ENCODE assay signal across 1 cellular context in genomic region chr17:77449373-77449907, GRCh38.
TF ChIP-seq lines count a peak whose summit lies in the region.

No MANE protein-coding gene starts in this region.

TF ChIP-seq in HepG2, 621 proteins besides CTCF, POLR2A, EP300 and RAD21 (continued from another document):
- TF ChIP-seq HMGXB4 (CRISPR knock-in tag; IDR thresholded peaks at IDR 0.05; ENCODE audit: borderline replicate concordance in 1 of 2, low read depth in 1 of 2), result no peak
- TF ChIP-seq PAX8 (CRISPR knock-in tag; IDR thresholded peaks at IDR 0.05; ENCODE audit: borderline replicate concordance), result no peak
- 0 out of 2 replicates have a peak, but pooled peaks have one; percentile 63 for TF ChIP-seq FLYWCH1 (CRISPR knock-in tag; IDR thresholded peaks at IDR 0.05)
- no peak for TF ChIP-seq AFF4 (CRISPR knock-in tag; IDR thresholded peaks at IDR 0.05)
- TF ChIP-seq ZNF619 (CRISPR knock-in tag; IDR thresholded peaks at IDR 0.05), result no peak; the same call in 1 of the 2 replicates
- no peak for TF ChIP-seq MTF2 (CRISPR knock-in tag; IDR thresholded peaks at IDR 0.05; ENCODE audit: borderline replicate concordance)
- TF ChIP-seq POLR2G (IDR thresholded peaks at IDR 0.05; ENCODE audit: low read depth, low read length), result 0 out of 2 replicates have a peak, but pooled peaks have one; percentile 1
- TF ChIP-seq ZFP37 (CRISPR knock-in tag; IDR thresholded peaks at IDR 0.05; ENCODE audit: borderline replicate concordance), result no peak
- TF ChIP-seq SIX4 (CRISPR knock-in tag; IDR thresholded peaks at IDR 0.05), result no peak
- no peak for TF ChIP-seq HNRNPH1 (optimal IDR thresholded peaks at IDR 0.05; ENCODE audit: low read depth, low read length)
- TF ChIP-seq KAT2B (IDR thresholded peaks at IDR 0.05; ENCODE audit: borderline replicate concordance, low read depth, low read length), result no peak
- 0 out of 2 replicates have a peak, but pooled peaks have one; percentile 10 for TF ChIP-seq ELF3 (CRISPR knock-in tag; IDR thresholded peaks at IDR 0.05)
- TF ChIP-seq ZNF569 (CRISPR knock-in tag; IDR thresholded peaks at IDR 0.05; ENCODE audit: borderline replicate concordance), result no peak
- TF ChIP-seq ZFP82 (CRISPR knock-in tag; IDR thresholded peaks at IDR 0.05; ENCODE audit: borderline replicate concordance), result no peak
- no peak for TF ChIP-seq TFAP4 (IDR thresholded peaks at IDR 0.05; ENCODE audit: borderline replicate concordance, low read depth)
- 0 out of 2 replicates have a peak, but pooled peaks have one; percentile 14 for TF ChIP-seq ETV5 (CRISPR knock-in tag; IDR thresholded peaks at IDR 0.05; ENCODE audit: borderline replicate concordance)
- no peak for TF ChIP-seq ZNF44 (CRISPR knock-in tag; IDR thresholded peaks at IDR 0.05)
- TF ChIP-seq BRCA1 (CRISPR knock-in tag; IDR thresholded peaks at IDR 0.05), result no peak
- no peak for TF ChIP-seq ZNF589 (CRISPR knock-in tag; conservative IDR thresholded peaks at IDR 0.05)
- TF ChIP-seq ETS1 (CRISPR knock-in tag; IDR thresholded peaks at IDR 0.05), result no peak
- peak; percentile 60; the same call in 1 of the 2 replicates for TF ChIP-seq HNF4G (IDR thresholded peaks at IDR 0.05; ENCODE audit: borderline replicate concordance, low read depth, low read length)
- TF ChIP-seq HNF4G (CRISPR knock-in tag; IDR thresholded peaks at IDR 0.05; ENCODE audit: borderline replicate concordance, low read depth), result 0 out of 2 replicates have a peak, but pooled peaks have one; percentile 42
- TF ChIP-seq TIGD3 (CRISPR knock-in tag; IDR thresholded peaks at IDR 0.05; ENCODE audit: borderline replicate concordance), result 0 out of 2 replicates have a peak, but pooled peaks have one; percentile 46
- peak; percentile 99 for TF ChIP-seq ZNF629 (CRISPR knock-in tag; conservative IDR thresholded peaks at IDR 0.05)
- no peak for TF ChIP-seq ZNF280B (CRISPR knock-in tag; IDR thresholded peaks at IDR 0.05; ENCODE audit: borderline replicate concordance)
- TF ChIP-seq KDM1A (CRISPR knock-in tag; IDR thresholded peaks at IDR 0.05), result peak; percentile 52; the same call in 1 of the 2 replicates
- no peak for TF ChIP-seq ZNF367 (CRISPR knock-in tag; IDR thresholded peaks at IDR 0.05; ENCODE audit: borderline replicate concordance)
- TF ChIP-seq ZBTB37 (CRISPR knock-in tag; IDR thresholded peaks at IDR 0.05), result no peak
- TF ChIP-seq IRX3 (CRISPR knock-in tag; IDR thresholded peaks at IDR 0.05; ENCODE audit: borderline replicate concordance, low read depth), result no peak
- no peak for TF ChIP-seq GLI4 (CRISPR knock-in tag; IDR thresholded peaks at IDR 0.05; ENCODE audit: borderline replicate concordance)
- TF ChIP-seq KLF11 (CRISPR knock-in tag; IDR thresholded peaks at IDR 0.05), result 0 out of 2 replicates have a peak, but pooled peaks have one; percentile 11
- TF ChIP-seq PPARG (CRISPR knock-in tag; conservative IDR thresholded peaks at IDR 0.05), result no peak
- no peak for TF ChIP-seq TRAFD1 (CRISPR knock-in tag; IDR thresholded peaks at IDR 0.05; ENCODE audit: borderline replicate concordance)
